Comparison of ENCODE assay signal across 22 cellular contexts in the genomic region with DNA sequence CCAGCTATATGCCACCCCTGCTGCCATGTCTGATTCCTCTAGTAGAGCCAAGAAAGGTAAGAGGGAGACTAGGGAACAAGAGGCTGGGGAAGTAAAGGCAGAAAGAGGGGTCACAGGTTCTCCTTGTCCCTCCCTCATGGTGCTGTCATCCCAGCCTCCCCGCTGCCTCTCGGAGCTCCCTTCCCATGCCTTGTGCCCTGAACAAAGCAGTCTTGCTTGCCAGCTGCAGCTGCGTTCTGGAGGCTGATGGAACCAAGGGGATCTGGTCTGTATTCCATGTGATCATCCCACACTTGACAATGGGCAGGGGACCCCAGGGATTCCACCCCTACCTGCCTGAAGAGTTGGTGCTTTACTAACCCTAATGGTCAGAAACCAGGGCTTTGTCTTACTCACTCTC.
DNase-seq lines count a peak whose midpoint lies in the region; ATAC-seq and TF ChIP-seq lines count a peak whose summit lies in the region.
"Had no signal": no experiment of that assay in that cellular context is flagged by ENCODE, and none has a peak within 500 bp of the region (broad histone marks: within the 10 kb centered on the region; RNA-seq: fewer than 3 reads in every experiment).

No MANE protein-coding gene starts in this region.

- peaks cover 4% of the 10 kb centered on the region for H3K9me3 Mint-ChIP-seq in glutamatergic neuron (ENCODE audit: unreplicated experiment)
- H3K9me3 Mint-ChIP-seq: CD4-positive, CD25-positive, alpha-beta regulatory T cell had no signal

- H3K4me1 ChIP-seq in sigmoid colon (peaks cover 0 to 48% (median 26%) of the 10 kb centered on the region in 4 donors), prostate gland (replicated peaks) (no peaks in the 10 kb centered on the region)
- H3K4me1 ChIP-seq: BE2C had no signal

- no peak overlapping the region for H3K27ac Mint-ChIP-seq in glutamatergic neuron (ENCODE audit: unreplicated experiment)
- H3K27ac Mint-ChIP-seq: CD4-positive, CD25-positive, alpha-beta regulatory T cell had no signal

- H3K27me3 ChIP-seq in dorsolateral prefrontal cortex: no peaks in the 10 kb centered on the region
- H3K27me3 ChIP-seq in sigmoid colon: no peaks in the 10 kb centered on the region
- no peaks in the 10 kb centered on the region for H3K27me3 ChIP-seq in prostate gland (replicated peaks; ENCODE audit: insufficient read depth)
- H3K27me3 ChIP-seq: MG63 had no signal

- H3K36me3 ChIP-seq in sigmoid colon (peaks cover 0 to 25% (median 18%) of the 10 kb centered on the region in 4 donors), prostate gland (no peaks in the 10 kb centered on the region)
- H3K36me3 ChIP-seq: BE2C, MG63 had no signal

- TF ChIP-seq CTCF in dorsolateral prefrontal cortex (IDR thresholded peaks at IDR 0.05 in 54 of 56, conservative IDR thresholded peaks at IDR 0.05 in 2 of 56; ENCODE audit: low read depth in 1 of 56, partially characterized antibody in 56 of 56) (no peak), sigmoid colon (IDR thresholded peaks at IDR 0.05) (no peak), prostate gland (IDR thresholded peaks at IDR 0.05) (no peak), glutamatergic neuron (IDR thresholded peaks at IDR 0.05; ENCODE audit: partially characterized antibody, unreplicated experiment) (no peak)

- H3K27ac ChIP-seq in dorsolateral prefrontal cortex (peak overlapping the region in 58 of 59 donors; percentile 6 to 91 (median 80)), sigmoid colon (peak overlapping the region in 1 of 4 donors; percentile 60), prostate gland (no peak overlapping the region)

- 85 to 93% methylated on average over 3 of the region's 3 CpGs for WGBS in sigmoid colon, 2 donors
- 94% methylated on average over 3 of the region's 3 CpGs for WGBS in prostate gland

- peaks cover 3% of the 10 kb centered on the region for H3K27me3 Mint-ChIP-seq in glutamatergic neuron (ENCODE audit: unreplicated experiment)

- intact Hi-C loops in dorsolateral prefrontal cortex (cut with DNase I) (loop anchor here in 1 of 2 donors (5.0 kb wide), 1 partner anchor 46 kb away; no protein-coding TSS in a partner anchor), sigmoid colon (cut with DNase I) (no loop called here), prostate gland (cut with DNase I) (loop anchor here (10.0 kb wide), 1 partner anchor 531 kb away; no protein-coding TSS in a partner anchor)

- peaks cover 2% of the 10 kb centered on the region for H3K4me1 Mint-ChIP-seq in glutamatergic neuron (ENCODE audit: low read depth, unreplicated experiment)
- H3K4me1 Mint-ChIP-seq: CD4-positive, CD25-positive, alpha-beta regulatory T cell had no signal

- DNase-seq in Ammon's horn (ENCODE audit: low spot score): peak; percentile 70
- peak in 7 of 10 donors; percentile 30 to 62 (median 48) for DNase-seq in dorsolateral prefrontal cortex
- DNase-seq in medulla oblongata (ENCODE audit: extremely low spot score): peak; percentile 68
- DNase-seq in sigmoid colon: peak; percentile 12
- no peak for DNase-seq in prostate gland (ENCODE audit: low spot score)
- no peak for DNase-seq in glutamatergic neuron
- DNase-seq in NK-92 treated with Interleukin-12 subunit alpha and Interleukin-12 subunit beta, amount 100 ng/mL, for 24 hours (lab: John Stamatoyannopoulos, UW): no peak
- DNase-seq: 8988T; BE2C; CD4-positive, CD25-positive, alpha-beta regulatory T cell; COR-L47; DMS 273 treated with DMSO at 0.1 percent for 48 hours; DND-41; H7; Kasumi-1; MG63; NCI-H1048; NCI-H1436 treated with DMSO at 0.1 percent for 48 hours; NCI-H2029; NCI-H345; NCI-H526 had no signal

- H3K4me3 ChIP-seq in dorsolateral prefrontal cortex (no peak overlapping the region), sigmoid colon (no peak overlapping the region), prostate gland (no peak overlapping the region)
- H3K4me3 ChIP-seq: MG63 had no signal

- no peak for TF ChIP-seq EP300 in sigmoid colon (IDR thresholded peaks at IDR 0.05)

- ATAC-seq in HG02763 (IDR thresholded peaks at IDR 0.05; ENCODE audit: unreplicated experiment): no peak

- no peaks in the 10 kb centered on the region for H3K9me3 ChIP-seq in sigmoid colon
- H3K9me3 ChIP-seq in prostate gland: no peaks in the 10 kb centered on the region
- H3K9me3 ChIP-seq: BE2C, MG63 had no signal

- TF ChIP-seq POLR2A in sigmoid colon (IDR thresholded peaks at IDR 0.05): no peak
- TF ChIP-seq POLR2A in prostate gland (IDR thresholded peaks at IDR 0.05): no peak

- H3K4me3 Mint-ChIP-seq in glutamatergic neuron (ENCODE audit: unreplicated experiment): no peak overlapping the region
- H3K4me3 Mint-ChIP-seq: CD4-positive, CD25-positive, alpha-beta regulatory T cell had no signal

- no peaks in the 10 kb centered on the region for H3K36me3 Mint-ChIP-seq in glutamatergic neuron (ENCODE audit: unreplicated experiment)
- H3K36me3 Mint-ChIP-seq: CD4-positive, CD25-positive, alpha-beta regulatory T cell had no signal

Comparison
In these comparisons a context has a peak if more than half of its experiments do, and no peak if none do; other contexts are left out.
1. DNase-seq: peak in Ammon's horn (single experiment), dorsolateral prefrontal cortex (7 of 10), medulla oblongata (single experiment) and sigmoid colon (single experiment); none in prostate gland (single experiment), glutamatergic neuron (single experiment) and NK-92 treated with Interleukin-12 subunit alpha and Interleukin-12 subunit beta, amount 100 ng/mL, for 24 hours (single experiment).
2. H3K27ac ChIP-seq: peak in dorsolateral prefrontal cortex (58 of 59); none in prostate gland (0 of 2).